1 cellular context compared by ENCODE assay signal in genomic region chr14:55807059-55807499, GRCh38.
TF ChIP-seq lines count a peak whose summit lies in the region.

No MANE protein-coding gene starts in this region.

TF ChIP-seq in GM23338, 12 proteins besides CTCF, POLR2A, EP300 and RAD21 (continued from another document):
- no peak for TF ChIP-seq STAT1 (IDR thresholded peaks at IDR 0.05; ENCODE audit: unreplicated experiment)
- TF ChIP-seq JUNB (IDR thresholded peaks at IDR 0.05; ENCODE audit: unreplicated experiment): no peak
- TF ChIP-seq, protein P1, sequence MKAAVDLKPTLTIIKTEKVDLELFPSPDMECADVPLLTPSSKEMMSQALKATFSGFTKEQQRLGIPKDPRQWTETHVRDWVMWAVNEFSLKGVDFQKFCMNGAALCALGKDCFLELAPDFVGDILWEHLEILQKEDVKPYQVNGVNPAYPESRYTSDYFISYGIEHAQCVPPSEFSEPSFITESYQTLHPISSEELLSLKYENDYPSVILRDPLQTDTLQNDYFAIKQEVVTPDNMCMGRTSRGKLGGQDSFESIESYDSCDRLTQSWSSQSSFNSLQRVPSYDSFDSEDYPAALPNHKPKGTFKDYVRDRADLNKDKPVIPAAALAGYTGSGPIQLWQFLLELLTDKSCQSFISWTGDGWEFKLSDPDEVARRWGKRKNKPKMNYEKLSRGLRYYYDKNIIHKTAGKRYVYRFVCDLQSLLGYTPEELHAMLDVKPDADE (IDR thresholded peaks at IDR 0.05): no peak
